In the genomic region with DNA sequence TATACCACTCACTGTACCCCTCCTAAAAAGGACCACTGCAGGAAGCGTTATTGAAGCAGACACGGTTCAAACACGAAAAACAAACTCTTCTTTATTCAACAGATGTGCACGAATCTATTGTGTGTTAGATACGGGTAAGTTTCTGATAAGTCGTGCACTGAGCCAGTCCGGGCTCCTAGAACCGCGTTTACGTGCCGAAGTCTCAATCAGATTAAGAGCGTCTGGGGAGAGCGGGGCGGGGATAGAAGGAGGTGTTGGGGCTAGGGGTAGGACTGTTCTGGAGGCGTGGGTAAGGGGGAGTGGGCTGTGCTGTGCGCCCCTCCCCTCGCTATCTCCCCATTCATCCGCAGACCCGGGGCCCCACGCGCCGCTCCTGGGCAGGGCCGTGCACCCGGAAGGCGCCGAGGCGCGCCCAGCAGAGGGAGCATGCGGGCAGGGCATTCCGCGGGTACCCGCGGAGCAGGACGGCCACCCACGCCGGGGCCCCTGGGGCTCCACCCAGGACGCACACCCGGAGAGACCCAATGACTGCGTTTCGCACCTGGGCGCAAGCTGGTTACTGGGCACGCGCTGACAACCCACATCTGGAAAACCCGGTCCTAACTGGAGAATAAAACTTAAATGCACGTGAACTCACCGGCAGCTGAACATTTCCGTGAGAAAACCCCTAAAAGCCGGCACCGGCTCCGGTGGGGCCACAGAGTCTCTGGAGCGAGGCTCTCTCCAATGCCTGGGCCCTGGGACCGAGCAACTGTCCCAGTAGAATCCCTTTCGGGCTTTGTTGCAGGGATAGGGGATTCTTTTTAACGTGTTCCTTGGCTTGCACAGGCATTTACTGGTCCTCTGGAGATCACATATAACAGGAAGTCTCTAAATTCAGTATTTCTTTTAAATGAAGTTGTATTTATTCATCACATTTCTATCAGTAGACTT, we compare ENCODE assay signal across 1 cellular context.
TF ChIP-seq lines count a peak whose summit lies in the region.

No MANE protein-coding gene starts in this region.

TF ChIP-seq in WTC11, 78 proteins besides CTCF, POLR2A, EP300 and RAD21 (continued from another document):
- TF ChIP-seq ATF2 (CRISPR knock-in tag; IDR thresholded peaks at IDR 0.05; ENCODE audit: borderline replicate concordance, low read depth) (no peak), KAT7 (CRISPR knock-in tag; IDR thresholded peaks at IDR 0.05; ENCODE audit: borderline replicate concordance) (peak; percentile 77), CBFB (CRISPR knock-in tag; IDR thresholded peaks at IDR 0.05; ENCODE audit: low read depth) (no peak), NFE2L1 (CRISPR knock-in tag; IDR thresholded peaks at IDR 0.05) (no peak)
- TF ChIP-seq, protein P1, sequence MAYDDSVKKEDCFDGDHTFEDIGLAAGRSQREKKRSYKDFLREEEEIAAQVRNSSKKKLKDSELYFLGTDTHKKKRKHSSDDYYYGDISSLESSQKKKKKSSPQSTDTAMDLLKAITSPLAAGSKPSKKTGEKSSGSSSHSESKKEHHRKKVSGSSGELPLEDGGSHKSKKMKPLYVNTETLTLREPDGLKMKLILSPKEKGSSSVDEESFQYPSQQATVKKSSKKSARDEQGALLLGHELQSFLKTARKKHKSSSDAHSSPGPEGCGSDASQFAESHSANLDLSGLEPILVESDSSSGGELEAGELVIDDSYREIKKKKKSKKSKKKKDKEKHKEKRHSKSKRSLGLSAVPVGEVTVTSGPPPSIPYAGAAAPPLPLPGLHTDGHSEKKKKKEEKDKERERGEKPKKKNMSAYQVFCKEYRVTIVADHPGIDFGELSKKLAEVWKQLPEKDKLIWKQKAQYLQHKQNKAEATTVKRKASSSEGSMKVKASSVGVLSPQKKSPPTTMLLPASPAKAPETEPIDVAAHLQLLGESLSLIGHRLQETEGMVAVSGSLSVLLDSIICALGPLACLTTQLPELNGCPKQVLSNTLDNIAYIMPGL (CRISPR knock-in tag; IDR thresholded peaks at IDR 0.05), result peak; percentile 92; the same call in 1 of the 2 replicates
- TF ChIP-seq, protein P2, sequence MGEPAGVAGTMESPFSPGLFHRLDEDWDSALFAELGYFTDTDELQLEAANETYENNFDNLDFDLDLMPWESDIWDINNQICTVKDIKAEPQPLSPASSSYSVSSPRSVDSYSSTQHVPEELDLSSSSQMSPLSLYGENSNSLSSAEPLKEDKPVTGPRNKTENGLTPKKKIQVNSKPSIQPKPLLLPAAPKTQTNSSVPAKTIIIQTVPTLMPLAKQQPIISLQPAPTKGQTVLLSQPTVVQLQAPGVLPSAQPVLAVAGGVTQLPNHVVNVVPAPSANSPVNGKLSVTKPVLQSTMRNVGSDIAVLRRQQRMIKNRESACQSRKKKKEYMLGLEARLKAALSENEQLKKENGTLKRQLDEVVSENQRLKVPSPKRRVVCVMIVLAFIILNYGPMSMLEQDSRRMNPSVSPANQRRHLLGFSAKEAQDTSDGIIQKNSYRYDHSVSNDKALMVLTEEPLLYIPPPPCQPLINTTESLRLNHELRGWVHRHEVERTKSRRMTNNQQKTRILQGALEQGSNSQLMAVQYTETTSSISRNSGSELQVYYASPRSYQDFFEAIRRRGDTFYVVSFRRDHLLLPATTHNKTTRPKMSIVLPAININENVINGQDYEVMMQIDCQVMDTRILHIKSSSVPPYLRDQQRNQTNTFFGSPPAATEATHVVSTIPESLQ (CRISPR knock-in tag; IDR thresholded peaks at IDR 0.05), result no peak
